Comparison of ENCODE assay signal across 18 cellular contexts in genomic region chr20:10718671-10719070, GRCh38.
"Had no signal": no experiment of that assay in that cellular context is flagged by ENCODE, and none has a peak within 500 bp of the region (broad histone marks: within the 10 kb centered on the region; RNA-seq: fewer than 3 reads in every experiment).

No MANE protein-coding gene starts in this region.

- DNase-seq: effector CD4-positive, alpha-beta T cell; endodermal cell; erythroblast; immature natural killer cell; kidney; left cardiac atrium; left ventricle myocardium superior; mucosa of descending colon; naive thymus-derived CD8-positive, alpha-beta T cell; small intestine; stimulated activated CD4-positive, alpha-beta T cell treated with anti-CD3 and anti-CD28 coated beads, Interleukin-12 subunit alpha, Interleukin-12 subunit beta, amount 100 ng/mL, for 4 hours; stimulated activated naive CD4-positive, alpha-beta T cell treated with Interleukin-2 at 50 U/mL for 16 hours; trophoblast cell had no signal

- H3K27me3 ChIP-seq: foreskin keratinocyte, right atrium auricular region had no signal

- H3K4me3 Mint-ChIP-seq: endodermal cell; immature natural killer cell; naive thymus-derived CD8-positive, alpha-beta T cell; neural crest cell had no signal

- H3K27ac ChIP-seq: coronary artery, foreskin keratinocyte, right atrium auricular region had no signal

- H3K4me1 Mint-ChIP-seq: immature natural killer cell; naive thymus-derived CD8-positive, alpha-beta T cell had no signal

- H3K36me3 ChIP-seq: right atrium auricular region had no signal

- H3K4me3 ChIP-seq: coronary artery, lung, mucosa of descending colon, right atrium auricular region had no signal

- H3K36me3 Mint-ChIP-seq: immature natural killer cell; naive thymus-derived CD8-positive, alpha-beta T cell had no signal

- H3K27ac Mint-ChIP-seq: endodermal cell; immature natural killer cell; naive thymus-derived CD8-positive, alpha-beta T cell had no signal

- H3K9me3 ChIP-seq: mucosa of descending colon, right atrium auricular region had no signal

- H3K9me3 Mint-ChIP-seq: endodermal cell; immature natural killer cell; naive thymus-derived CD8-positive, alpha-beta T cell; neural crest cell had no signal

- ATAC-seq: foreskin keratinocyte; left cardiac atrium; left ventricle myocardium superior; mucosa of descending colon; naive thymus-derived CD8-positive, alpha-beta T cell had no signal

- FAIRE-seq: kidney, small intestine had no signal
